1 cellular context compared by ENCODE assay signal in the genomic region with DNA sequence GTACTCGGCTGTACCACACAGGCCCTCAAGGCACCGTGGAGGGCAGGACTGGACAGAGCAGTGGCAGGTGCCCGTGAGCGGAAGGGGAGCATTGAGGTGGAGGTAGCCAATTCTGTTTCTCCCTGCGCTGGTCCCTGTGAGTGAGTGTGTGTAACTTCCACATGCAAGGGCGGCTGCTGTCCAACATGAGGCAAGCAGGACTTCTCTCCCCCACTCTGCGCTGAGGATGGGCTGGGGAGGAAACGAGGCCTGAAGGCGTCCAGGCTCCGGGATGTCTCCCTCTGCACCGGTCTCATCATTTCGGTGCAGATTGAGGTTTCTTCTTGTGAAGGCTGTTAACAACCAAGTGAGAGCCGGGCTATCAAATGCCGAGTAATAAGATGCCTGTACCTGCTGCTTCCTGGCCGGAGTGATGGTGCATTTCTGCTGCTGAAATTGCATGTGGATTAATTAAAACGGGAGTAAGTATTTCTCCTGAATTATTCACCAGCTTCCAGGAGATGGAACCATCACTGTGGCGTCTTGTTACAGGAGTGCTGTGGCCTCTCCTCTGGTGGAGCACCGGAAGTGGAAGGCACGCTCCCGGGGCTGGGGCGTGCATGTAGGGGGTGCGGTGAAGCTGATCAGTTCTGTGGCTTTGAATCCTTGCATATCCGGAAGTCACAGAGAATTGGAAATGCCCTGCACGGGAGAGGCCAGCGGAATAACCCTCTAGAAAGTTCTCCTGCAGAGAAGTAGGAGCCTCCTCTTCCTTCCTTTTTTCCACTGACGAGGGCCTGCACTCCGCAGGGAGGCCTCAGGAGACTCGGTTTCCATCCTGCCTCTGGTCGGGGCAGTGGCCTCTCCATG.
TF ChIP-seq lines count a peak whose summit lies in the region.

No MANE protein-coding gene starts in this region.

TF ChIP-seq in IMR-90, 13 proteins besides CTCF, POLR2A, EP300 and RAD21:
- TF ChIP-seq RCOR1 (IDR thresholded peaks at IDR 0.05; ENCODE audit: insufficient replicate concordance, low read length) (no peak), CEBPB (IDR thresholded peaks at IDR 0.05; ENCODE audit: low read depth, low read length) (no peak), MAFK (IDR thresholded peaks at IDR 0.05; ENCODE audit: low read depth, low read length) (no peak), NFE2L2 (IDR thresholded peaks at IDR 0.05; ENCODE audit: low read depth, low read length) (no peak), SMC3 (IDR thresholded peaks at IDR 0.05; ENCODE audit: low read depth, low read length) (no peak), MAZ (IDR thresholded peaks at IDR 0.05; ENCODE audit: borderline replicate concordance, low read depth, low read length) (no peak), BHLHE40 (IDR thresholded peaks at IDR 0.05; ENCODE audit: low read depth, low read length) (no peak), FOS (IDR thresholded peaks at IDR 0.05; ENCODE audit: low read depth, low read length) (no peak), CHD1 (IDR thresholded peaks at IDR 0.05; ENCODE audit: low read depth, low read length) (no peak), RFX5 (IDR thresholded peaks at IDR 0.05; ENCODE audit: low read depth, low read length) (no peak), MXI1 (IDR thresholded peaks at IDR 0.05; ENCODE audit: borderline replicate concordance, low read depth, low read length) (no peak)
- TF ChIP-seq, protein P1, sequence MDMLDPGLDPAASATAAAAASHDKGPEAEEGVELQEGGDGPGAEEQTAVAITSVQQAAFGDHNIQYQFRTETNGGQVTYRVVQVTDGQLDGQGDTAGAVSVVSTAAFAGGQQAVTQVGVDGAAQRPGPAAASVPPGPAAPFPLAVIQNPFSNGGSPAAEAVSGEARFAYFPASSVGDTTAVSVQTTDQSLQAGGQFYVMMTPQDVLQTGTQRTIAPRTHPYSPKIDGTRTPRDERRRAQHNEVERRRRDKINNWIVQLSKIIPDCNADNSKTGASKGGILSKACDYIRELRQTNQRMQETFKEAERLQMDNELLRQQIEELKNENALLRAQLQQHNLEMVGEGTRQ (IDR thresholded peaks at IDR 0.05; ENCODE audit: low read depth, low read length), result no peak
